ENCODE assay signal across 1 cellular context in the genomic region with DNA sequence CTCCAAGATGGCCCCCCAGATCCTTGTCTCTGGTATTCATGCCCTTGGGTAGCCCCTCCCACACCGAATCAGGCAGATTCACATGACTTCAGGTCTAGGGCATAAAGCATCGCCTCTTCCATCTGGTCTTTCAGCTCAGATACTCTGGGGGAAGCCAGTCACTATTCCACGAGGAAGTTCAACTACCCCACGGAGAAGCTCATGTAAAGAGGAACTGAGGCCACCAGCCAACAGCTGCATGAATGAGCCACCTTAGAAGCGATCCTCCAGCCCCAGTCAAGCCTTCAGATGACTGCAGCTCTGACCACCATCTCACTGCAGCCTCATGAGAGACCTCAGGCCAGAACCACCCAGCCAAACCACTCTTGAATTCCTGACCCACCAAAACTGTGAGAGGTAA.
TF ChIP-seq lines count a peak whose summit lies in the region.

No MANE protein-coding gene starts in this region.

TF ChIP-seq in H1, 55 proteins besides CTCF, POLR2A, EP300 and RAD21:
- TF ChIP-seq TCF12 (IDR thresholded peaks at IDR 0.05; ENCODE audit: low read depth, low read length) = no peak
- TF ChIP-seq EGR1 (IDR thresholded peaks at IDR 0.05; ENCODE audit: borderline replicate concordance, low read depth, low read length) = no peak
- no peak for TF ChIP-seq TAF1 (IDR thresholded peaks at IDR 0.05; ENCODE audit: low read depth, low read length)
